8 cellular contexts compared by ENCODE assay signal in genomic region chr10:124588736-124589451, GRCh38.
DNase-seq lines count a peak whose midpoint lies in the region; ATAC-seq and TF ChIP-seq lines count a peak whose summit lies in the region.

No MANE protein-coding gene starts in this region.

- H3K4me1 ChIP-seq in body of pancreas (peaks cover 22% of the 10 kb centered on the region), mesendoderm (ENCODE audit: control insufficient read depth, low read depth, low read length) (no peaks in the 10 kb centered on the region)

- H3K36me3 ChIP-seq in body of pancreas (replicated peaks in 1 of 2; ENCODE audit: insufficient read depth in 1 of 2, low read depth in 2 of 2), result no peaks in the 10 kb centered on the region
- H3K36me3 ChIP-seq in mesendoderm (ENCODE audit: control insufficient read depth, insufficient read depth, low read length), result no peaks in the 10 kb centered on the region

- H4K8ac ChIP-seq in mesendoderm (ENCODE audit: low read depth, low read length), result no peak overlapping the region

- H3K18ac ChIP-seq in mesendoderm (ENCODE audit: low read length), result no peak overlapping the region

- no peaks in the 10 kb centered on the region for H3K79me1 ChIP-seq in mesendoderm (ENCODE audit: low read length)

- H4K5ac ChIP-seq in mesendoderm (ENCODE audit: low read length), result no peak overlapping the region

- intact Hi-C loops in body of pancreas (cut with DNase I), result no loop called here

- H3K23ac ChIP-seq in mesendoderm (ENCODE audit: low read length), result no peak overlapping the region

- H3K4me3 ChIP-seq in body of pancreas, result no peak overlapping the region
- H3K4me3 ChIP-seq in mesendoderm (ENCODE audit: low read length), result no peak overlapping the region

- H3K4me2 ChIP-seq in mesendoderm (ENCODE audit: low read length), result no peak overlapping the region

- TF ChIP-seq POLR2A in body of pancreas (IDR thresholded peaks at IDR 0.05), result no peak

- 17 to 20% methylated on average over 3 to 14 of the region's 14 CpGs for WGBS in body of pancreas, 2 donors
- WGBS in mesendoderm (ENCODE audit: extremely low coverage, insufficient coverage, low lambda C conversion rate), result no CpG with 5 or more reads among the region's 14 CpGs

- H2BK5ac ChIP-seq in mesendoderm (ENCODE audit: low read length), result no peak overlapping the region

- no peak overlapping the region for H2AK5ac ChIP-seq in mesendoderm (ENCODE audit: low read length)

- H3K9me3 Mint-ChIP-seq in activated T-cell treated with anti-CD3 and anti-CD28 coated beads, Interleukin-2, amount 50 U/mL, for 4 hours, result no peaks in the 10 kb centered on the region

- DNase-seq in M059J (ENCODE audit: low read depth) (peak; percentile 46), body of pancreas (peak; percentile 28 to 52 (median 46)), SIG-M5 treated with dmso at 0.1 percent for 504 hours (lab: John Stamatoyannopoulos, UW; ENCODE audit: unreplicated experiment) (no peak), activated T-cell treated with anti-CD3 and anti-CD28 coated beads for 4 hours (no peak), mesendoderm (no peak)
- DNase-seq in activated T-cell treated with anti-CD3 and anti-CD28 coated beads, Interleukin-2, amount 50 U/mL, for 4 hours, result no peak

- H3K27ac ChIP-seq in body of pancreas, result peak overlapping the region in 3 of 4 donors; percentile 24 to 49 (median 46)
- peak overlapping the region; percentile 84 for H3K27ac ChIP-seq in layer of hippocampus (ENCODE audit: low read depth, low read length)
- H3K27ac ChIP-seq in temporal lobe (ENCODE audit: low read depth, low read length), result peak overlapping the region; percentile 84
- no peak overlapping the region for H3K27ac ChIP-seq in mesendoderm (ENCODE audit: low read depth, low read length)

- H3K56ac ChIP-seq in mesendoderm (ENCODE audit: low read length), result no peak overlapping the region

- no peaks in the 10 kb centered on the region for H3K79me2 ChIP-seq in mesendoderm (ENCODE audit: control insufficient read depth, insufficient read depth, low read length)

- no peaks in the 10 kb centered on the region for H3K4me1 Mint-ChIP-seq in activated T-cell treated with anti-CD3 and anti-CD28 coated beads, Interleukin-2, amount 50 U/mL, for 4 hours (ENCODE audit: low read depth)

- TF ChIP-seq CTCF in body of pancreas (IDR thresholded peaks at IDR 0.05), result no peak

- no peak overlapping the region for H3K4ac ChIP-seq in mesendoderm (ENCODE audit: low read depth, low read length)

- no peak overlapping the region for H2BK120ac ChIP-seq in mesendoderm (ENCODE audit: low read depth, low read length)

- no peak overlapping the region for H3K4me3 Mint-ChIP-seq in activated T-cell treated with anti-CD3 and anti-CD28 coated beads, Interleukin-2, amount 50 U/mL, for 4 hours

- H3K9me3 ChIP-seq in body of pancreas, result no peaks in the 10 kb centered on the region

- H3K36me3 Mint-ChIP-seq in activated T-cell treated with anti-CD3 and anti-CD28 coated beads, Interleukin-2, amount 50 U/mL, for 4 hours (ENCODE audit: insufficient read depth), result peaks cover 5% of the 10 kb centered on the region

- H2BK15ac ChIP-seq in mesendoderm (replicated peaks; ENCODE audit: low read depth), result no peak overlapping the region

- H3K27me3 Mint-ChIP-seq in activated T-cell treated with anti-CD3 and anti-CD28 coated beads, Interleukin-2, amount 50 U/mL, for 4 hours (ENCODE audit: low read depth), result no peaks in the 10 kb centered on the region

- ATAC-seq in body of pancreas, result peak; percentile 57
- ATAC-seq in activated T-cell treated with anti-CD3 and anti-CD28 coated beads, Interleukin-2, amount 50 U/mL, for 4 hours, result no peak

- H3K27me3 ChIP-seq in body of pancreas, result no peaks in the 10 kb centered on the region
- H3K27me3 ChIP-seq in layer of hippocampus (ENCODE audit: control insufficient read depth, insufficient read depth, low read length), result no peaks in the 10 kb centered on the region
- H3K27me3 ChIP-seq in mesendoderm (ENCODE audit: insufficient read depth, low read length, poor library complexity), result no peaks in the 10 kb centered on the region

- H3K9ac ChIP-seq in mesendoderm (ENCODE audit: low read length), result no peak overlapping the region

Comparison
In these comparisons a context has a peak if more than half of its experiments do, and no peak if none do; other contexts are left out.
1. DNase-seq: peak in M059J (single experiment) and body of pancreas (4 of 4); none in SIG-M5 treated with dmso at 0.1 percent for 504 hours (single experiment), activated T-cell treated with anti-CD3 and anti-CD28 coated beads for 4 hours (single experiment), activated T-cell treated with anti-CD3 and anti-CD28 coated beads, Interleukin-2, amount 50 U/mL, for 4 hours (single experiment) and mesendoderm (single experiment).